Comparison of ENCODE assay signal across 10 cellular contexts in genomic region chr1:116544588-116545358, GRCh38. TPM values are rescaled to one million over a fixed set of nuclear protein-coding genes. Genes with fewer than 3 reads are reported as not detected.
DNase-seq lines count a peak whose midpoint lies in the region; ATAC-seq and TF ChIP-seq lines count a peak whose summit lies in the region.
"Had no signal": no experiment of that assay in that cellular context is flagged by ENCODE, and none has a peak within 500 bp of the region (broad histone marks: within the 10 kb centered on the region; RNA-seq: fewer than 3 reads in every experiment).

No MANE protein-coding gene starts in this region.

- H3K27me3 Mint-ChIP-seq in activated B cell treated with CpG ODN at 0.5 μM for 24 hours, result no peaks in the 10 kb centered on the region
- no peaks in the 10 kb centered on the region for H3K27me3 Mint-ChIP-seq in Calu3 (ENCODE audit: unreplicated experiment)

- peak; percentile 39 for DNase-seq in stimulated activated CD4-positive, alpha-beta T cell treated with anti-CD3 and anti-CD28 coated beads, Interleukin-15, amount 100 ng/mL, for 24 hours
- DNase-seq in stimulated activated CD4-positive, alpha-beta T cell treated with anti-CD3 and anti-CD28 coated beads, Interleukin-12 subunit alpha, Interleukin-12 subunit beta, amount 100 ng/mL, for 4 hours, result no peak
- DNase-seq in activated B cell treated with CpG ODN at 0.5 μM for 24 hours, result peak; percentile 46
- no peak for DNase-seq in upper lobe of right lung
- no peak for DNase-seq in Calu3
- no peak for DNase-seq in nucleus accumbens (lab: John Stamatoyannopoulos, UW)
- DNase-seq: aorta, NCI-H1694 had no signal

- CTCF ChIA-PET in activated B cell treated with CpG ODN at 0.5 μM for 24 hours (lab: Charles Lee), result interaction anchor here (0.9 to 1.3 kb wide), 7 partner anchors 12 to 406 kb away, joined by 3 to 6 read pairs (median 4); no protein-coding TSS in a partner anchor
- CTCF ChIA-PET in Calu3 (lab: Charles Lee), result no interaction called here

- BruUV-seq in Calu3 (replicated peaks; lab: Mats Ljungman, UMichigan), result no TSS peak

- H3K4me3 ChIP-seq in upper lobe of right lung, result no peak overlapping the region

- ATAC-seq in HG02840 (IDR thresholded peaks at IDR 0.05; ENCODE audit: low FRiP score, unreplicated experiment) (peak; percentile 58), activated B cell treated with CpG ODN at 0.5 μM for 24 hours (ENCODE audit: low read depth) (peak; percentile 74), upper lobe of right lung (peak; percentile 20), GM18520 (IDR thresholded peaks at IDR 0.05; ENCODE audit: unreplicated experiment) (no peak)

- no peaks in the 10 kb centered on the region for H3K9me3 ChIP-seq in upper lobe of right lung

- POLR2A ChIA-PET in activated B cell treated with CpG ODN at 0.5 μM for 24 hours (lab: Charles Lee), result interaction anchor here (0.7 to 3.1 kb wide), 8 partner anchors 9 to 41 kb away, joined by 3 to 66 read pairs (median 6); partner anchors contain the start of gene CD58

- peak overlapping the region; percentile 76 for H3K4me3 Mint-ChIP-seq in activated B cell treated with CpG ODN at 0.5 μM for 24 hours
- no peak overlapping the region for H3K4me3 Mint-ChIP-seq in Calu3 (ENCODE audit: low read depth, unreplicated experiment)

- H3K4me1 Mint-ChIP-seq in activated B cell treated with CpG ODN at 0.5 μM for 24 hours (peaks cover 81% of the 10 kb centered on the region), Calu3 (ENCODE audit: low read depth, unreplicated experiment) (peaks cover 14% of the 10 kb centered on the region)

- intact Hi-C loops in activated B cell treated with CpG ODN at 0.5 μM for 24 hours (cut with micrococcal nuclease) (loop anchor here (1.0 kb wide), 2 partner anchors 9 to 14 kb away; no protein-coding TSS in a partner anchor), upper lobe of right lung (cut with DNase I) (no loop called here), Calu3 (cut with micrococcal nuclease; ENCODE audit: unreplicated experiment) (no loop called here)

- H3K36me3 ChIP-seq in upper lobe of right lung, result peaks cover 32% of the 10 kb centered on the region

- H3K9me3 Mint-ChIP-seq in activated B cell treated with CpG ODN at 0.5 μM for 24 hours, result no peaks in the 10 kb centered on the region
- H3K9me3 Mint-ChIP-seq in Calu3 (ENCODE audit: low read depth, unreplicated experiment), result no peaks in the 10 kb centered on the region

- H3K4me1 ChIP-seq in upper lobe of right lung, result no peaks in the 10 kb centered on the region

- H3K27ac Mint-ChIP-seq in activated B cell treated with CpG ODN at 0.5 μM for 24 hours (peak overlapping the region; percentile 96), Calu3 (ENCODE audit: unreplicated experiment) (no peak overlapping the region)

- TF ChIP-seq CTCF in activated B cell treated with CpG ODN at 0.5 μM for 24 hours (IDR thresholded peaks at IDR 0.05), result no peak
- no peak for TF ChIP-seq CTCF in upper lobe of right lung (IDR thresholded peaks at IDR 0.05)
- no peak for TF ChIP-seq CTCF in Calu3 (IDR thresholded peaks at IDR 0.05; ENCODE audit: unreplicated experiment)

- H3K36me3 Mint-ChIP-seq in activated B cell treated with CpG ODN at 0.5 μM for 24 hours (ENCODE audit: low read depth) (peaks cover 84% of the 10 kb centered on the region), Calu3 (ENCODE audit: insufficient read depth, unreplicated experiment) (peaks cover 22% of the 10 kb centered on the region)

- no peak overlapping the region for H3K27ac ChIP-seq in upper lobe of right lung

- no peaks in the 10 kb centered on the region for H3K27me3 ChIP-seq in upper lobe of right lung

RNA-seq across cellular contexts. Expression of gene CD58, which starts 26.1 kb away (rescaled TPM):
- total RNA-seq in activated B cell treated with CpG ODN at 0.5 μM for 24 hours (146 and 160 TPM in 2 replicates), upper lobe of right lung (33.2 TPM), Calu3 (2022) (18.9 and 22.9 TPM in 2 replicates)

Comparison
In these comparisons a context has a peak if more than half of its experiments do, and no peak if none do; other contexts are left out.
1. DNase-seq: peak in stimulated activated CD4-positive, alpha-beta T cell treated with anti-CD3 and anti-CD28 coated beads, Interleukin-15, amount 100 ng/mL, for 24 hours (single experiment) and activated B cell treated with CpG ODN at 0.5 μM for 24 hours (single experiment); none in stimulated activated CD4-positive, alpha-beta T cell treated with anti-CD3 and anti-CD28 coated beads, Interleukin-12 subunit alpha, Interleukin-12 subunit beta, amount 100 ng/mL, for 4 hours (single experiment), upper lobe of right lung (single experiment), Calu3 (single experiment) and nucleus accumbens (0 of 56).